In the genomic region with DNA sequence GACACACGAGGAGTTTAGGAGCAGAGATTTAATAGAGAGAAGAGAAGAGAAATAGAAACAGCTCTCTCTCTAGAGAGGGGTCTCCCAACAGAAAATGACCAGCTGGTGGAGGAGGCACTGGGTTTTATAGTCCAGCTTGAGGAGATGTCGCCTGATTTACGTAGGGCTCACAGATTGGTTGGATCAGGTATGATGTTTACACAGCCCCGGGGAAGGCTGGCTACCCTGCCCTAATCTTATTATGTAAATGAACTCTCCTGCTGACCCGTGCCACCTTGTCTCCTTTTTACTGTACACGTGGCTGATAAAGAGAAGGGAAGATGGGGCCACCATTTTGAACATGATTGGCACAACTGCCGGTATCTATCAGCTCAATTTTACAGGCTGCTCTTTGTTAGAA, we compare ENCODE assay signal across 18 cellular contexts.
DNase-seq lines count a peak whose midpoint lies in the region; TF ChIP-seq lines count a peak whose summit lies in the region.
"Had no signal": no experiment of that assay in that cellular context is flagged by ENCODE, and none has a peak within 500 bp of the region (broad histone marks: within the 10 kb centered on the region; RNA-seq: fewer than 3 reads in every experiment).

No MANE protein-coding gene starts in this region.

- dilution Hi-C loops in mammary epithelial cell (cut with HindIII; ENCODE audit: low sequenced_read_pairs): no loop called here

- no peak for TF ChIP-seq CTCF in nephron (IDR thresholded peaks at IDR 0.05; ENCODE audit: unreplicated experiment in 3 of 3)
- no peak for TF ChIP-seq CTCF in sigmoid colon (IDR thresholded peaks at IDR 0.05)
- TF ChIP-seq CTCF in mammary epithelial cell (conservative IDR thresholded peaks at IDR 0.05 in 1 of 2, IDR thresholded peaks at IDR 0.05 in 1 of 2; ENCODE audit: extremely low read depth in 1 of 2, insufficient read depth in 1 of 2, low read depth in 1 of 2, low read length in 2 of 2): no peak

- BruUV-seq in mammary epithelial cell (replicated peaks; lab: Mats Ljungman, UMichigan): no TSS peak

- H3K4me3 ChIP-seq in sigmoid colon (no peak overlapping the region), mammary epithelial cell (replicated peaks in 1 of 3; ENCODE audit: insufficient read depth in 1 of 3, low read depth in 2 of 3, low read length in 3 of 3) (no peak overlapping the region)
- H3K4me3 ChIP-seq: BLaER1 had no signal

- no peak overlapping the region for H3K9ac ChIP-seq in mammary epithelial cell (ENCODE audit: insufficient read depth, low read length)
- H3K9ac ChIP-seq: BLaER1 had no signal

- no peak for TF ChIP-seq EP300 in sigmoid colon (IDR thresholded peaks at IDR 0.05)

- peaks cover 97 to 98% of the 10 kb centered on the region in 2 donors for H3K4me1 Mint-ChIP-seq in immature natural killer cell
- peaks cover 21% of the 10 kb centered on the region for H3K4me1 Mint-ChIP-seq in nephron

- H3K27ac ChIP-seq in sigmoid colon (no peak overlapping the region), mammary epithelial cell (ENCODE audit: insufficient read depth, low read depth, low read length) (no peak overlapping the region)
- H3K27ac ChIP-seq: BLaER1 had no signal

- H3K9me3 ChIP-seq in sigmoid colon (no peaks in the 10 kb centered on the region), mammary epithelial cell (replicated peaks; ENCODE audit: insufficient read depth, low read length) (no peaks in the 10 kb centered on the region)
- H3K9me3 ChIP-seq: BLaER1 had no signal

- in situ Hi-C loops in mammary epithelial cell (cut with MboI; ENCODE audit: low sequenced_read_pairs in 2 of 2): loop anchor here in 1 of 2 donors (25.0 kb wide), 1 partner anchor 224 kb away; no protein-coding TSS in a partner anchor

- H3K9me3 Mint-ChIP-seq in immature natural killer cell (peaks cover 0 to 5% (median 0%) of the 10 kb centered on the region in 6 donors), nephron (peaks cover 5% of the 10 kb centered on the region)
- H3K9me3 Mint-ChIP-seq: H9, HFFc6 had no signal

- 58 to 70% methylated on average over 7 of the region's 7 CpGs for WGBS in sigmoid colon, 2 donors
- 56% methylated on average over 7 of the region's 7 CpGs for WGBS in mammary epithelial cell (ENCODE audit: low coverage, missing lambda C conversion rate)

- H2AFZ ChIP-seq in mammary epithelial cell (ENCODE audit: low read depth, low read length): no peak overlapping the region

- H3K4me3 Mint-ChIP-seq in immature natural killer cell (peak overlapping the region in 4 of 5 donors; percentile 13 to 69 (median 34)), nephron (peak overlapping the region in 2 of 3 experiments; percentile 32 to 41)
- H3K4me3 Mint-ChIP-seq: CD8-positive, alpha-beta T cell; H9; HFFc6 had no signal

- H3K36me3 ChIP-seq in sigmoid colon (no peaks in the 10 kb centered on the region), mammary epithelial cell (ENCODE audit: insufficient read depth, low read length) (no peaks in the 10 kb centered on the region)
- H3K36me3 ChIP-seq: BLaER1 had no signal

- H3K27me3 ChIP-seq in sigmoid colon (no peaks in the 10 kb centered on the region), mammary epithelial cell (ENCODE audit: insufficient read depth, low read length) (no peaks in the 10 kb centered on the region)
- H3K27me3 ChIP-seq: BLaER1 had no signal

- CTCF ChIA-PET in mammary epithelial cell (lab: Charles Lee; ENCODE audit: low non-redundant PET): no interaction called here

- peaks cover 4 to 17% (median 16%) of the 10 kb centered on the region in 3 donors for H3K27me3 Mint-ChIP-seq in immature natural killer cell (ENCODE audit: low read depth in 3 of 3)
- H3K27me3 Mint-ChIP-seq in nephron (ENCODE audit: low read depth): no peaks in the 10 kb centered on the region

- intact Hi-C loops in sigmoid colon (cut with DNase I): no loop called here
- intact Hi-C loops in mammary epithelial cell (cut with micrococcal nuclease): no loop called here

- no peak overlapping the region for H3K4me2 ChIP-seq in mammary epithelial cell (ENCODE audit: insufficient read depth, low read depth, low read length)
- H3K4me2 ChIP-seq: BLaER1 had no signal

- TF ChIP-seq POLR2A in sigmoid colon (IDR thresholded peaks at IDR 0.05): no peak

- H3K79me2 ChIP-seq in mammary epithelial cell (ENCODE audit: insufficient read depth, low read length): no peaks in the 10 kb centered on the region

- DNase-seq in ELF-1 (ENCODE audit: low read depth, low spot score): peak; percentile 39
- DNase-seq in NCI-H82 (lab: John Stamatoyannopoulos, UW): peak; percentile 83
- DNase-seq in immature natural killer cell: no peak
- no peak for DNase-seq in stimulated activated CD4-positive, alpha-beta T cell treated with anti-CD3 and anti-CD28 coated beads, Interleukin-2, amount 100 ng/mL, for 24 hours
- DNase-seq in sigmoid colon: no peak
- no peak for DNase-seq in mammary epithelial cell
- DNase-seq: Calu3; CD8-positive, alpha-beta T cell; DMS53; GF-D8; H9; HFFc6; Kasumi-1; NCI-H187; NCI-H748 treated with DMSO at 0.1 percent for 48 hours; SIG-M5 had no signal

- H3K27ac Mint-ChIP-seq in immature natural killer cell (peak overlapping the region in 4 of 6 donors; percentile 92 to 98 (median 96)), nephron (peak overlapping the region; percentile 33 to 93 (median 90))
- H3K27ac Mint-ChIP-seq: H9, HFFc6 had no signal

- H3K4me1 ChIP-seq in sigmoid colon (no peaks in the 10 kb centered on the region), mammary epithelial cell (ENCODE audit: insufficient read depth, low read length) (peaks cover 8% of the 10 kb centered on the region)

- H4K20me1 ChIP-seq in mammary epithelial cell (ENCODE audit: insufficient read depth, low read length): no peaks in the 10 kb centered on the region
- H4K20me1 ChIP-seq: BLaER1 had no signal

- H3K36me3 Mint-ChIP-seq in immature natural killer cell (peaks cover 0 to 3% (median 0%) of the 10 kb centered on the region in 3 donors), nephron (ENCODE audit: low read depth) (no peaks in the 10 kb centered on the region)
- H3K36me3 Mint-ChIP-seq: CD8-positive, alpha-beta T cell had no signal

Comparison
In these comparisons a context has a peak if more than half of its experiments do, and no peak if none do; other contexts are left out.
1. DNase-seq: peak in ELF-1 (single experiment) and NCI-H82 (single experiment); none in immature natural killer cell (0 of 3), stimulated activated CD4-positive, alpha-beta T cell treated with anti-CD3 and anti-CD28 coated beads, Interleukin-2, amount 100 ng/mL, for 24 hours (0 of 2), sigmoid colon (single experiment) and mammary epithelial cell (single experiment).